2 cellular contexts compared by ENCODE assay signal in the genomic region with DNA sequence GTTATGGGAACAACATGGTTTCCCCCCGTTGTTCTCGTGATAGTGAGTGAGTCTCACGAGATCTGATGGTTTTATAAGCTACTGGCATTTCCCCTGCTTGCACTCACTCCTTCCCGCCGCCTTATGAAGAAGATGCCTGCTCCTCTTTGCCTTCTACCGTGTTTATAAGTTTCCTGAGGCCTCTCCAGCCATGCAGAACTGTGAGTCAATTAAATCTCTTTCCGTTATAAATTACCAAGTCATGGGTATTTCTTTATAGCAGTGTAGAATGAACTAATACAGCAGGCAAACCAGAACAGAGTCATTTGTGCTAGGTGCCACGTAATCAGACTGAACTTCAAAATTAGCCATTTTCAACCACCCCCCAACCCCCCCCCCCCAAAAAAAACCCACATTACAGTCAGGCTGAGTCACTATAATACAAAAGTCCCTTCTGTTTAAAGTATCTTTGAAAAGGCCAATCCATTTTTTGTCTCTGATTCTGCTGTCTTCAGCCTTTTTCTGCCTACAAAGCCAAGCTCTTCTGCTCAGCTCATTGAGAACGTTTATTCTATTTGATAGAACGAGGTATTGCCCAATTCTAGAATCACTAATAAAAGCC.
TF ChIP-seq lines count a peak whose summit lies in the region.

No MANE protein-coding gene starts in this region.

TF ChIP-seq in IMR-90, 13 proteins besides CTCF, POLR2A, EP300 and RAD21:
- TF ChIP-seq MAFK (IDR thresholded peaks at IDR 0.05; ENCODE audit: low read depth, low read length): peak; percentile 58
- TF ChIP-seq, protein P1, sequence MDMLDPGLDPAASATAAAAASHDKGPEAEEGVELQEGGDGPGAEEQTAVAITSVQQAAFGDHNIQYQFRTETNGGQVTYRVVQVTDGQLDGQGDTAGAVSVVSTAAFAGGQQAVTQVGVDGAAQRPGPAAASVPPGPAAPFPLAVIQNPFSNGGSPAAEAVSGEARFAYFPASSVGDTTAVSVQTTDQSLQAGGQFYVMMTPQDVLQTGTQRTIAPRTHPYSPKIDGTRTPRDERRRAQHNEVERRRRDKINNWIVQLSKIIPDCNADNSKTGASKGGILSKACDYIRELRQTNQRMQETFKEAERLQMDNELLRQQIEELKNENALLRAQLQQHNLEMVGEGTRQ (IDR thresholded peaks at IDR 0.05; ENCODE audit: low read depth, low read length): no peak
- peak; percentile 68; the same call in 1 of the 2 replicates for TF ChIP-seq CEBPB (IDR thresholded peaks at IDR 0.05; ENCODE audit: low read depth, low read length)
- TF ChIP-seq FOS (IDR thresholded peaks at IDR 0.05; ENCODE audit: low read depth, low read length): peak; percentile 63

TF ChIP-seq in GM12878, 131 proteins besides CTCF, POLR2A, EP300 and RAD21:
- no peak for TF ChIP-seq DPF2 (IDR thresholded peaks at IDR 0.05)
- no peak for TF ChIP-seq RCOR1 (conservative IDR thresholded peaks at IDR 0.05; ENCODE audit: low read depth, low read length)
- no peak for TF ChIP-seq SIX5 (IDR thresholded peaks at IDR 0.05; ENCODE audit: low read depth, low read length, severe bottlenecking)
- no peak for TF ChIP-seq TARDBP (IDR thresholded peaks at IDR 0.05; ENCODE audit: borderline replicate concordance)
- TF ChIP-seq HDAC2 (IDR thresholded peaks at IDR 0.05): no peak
- TF ChIP-seq, protein P2, sequence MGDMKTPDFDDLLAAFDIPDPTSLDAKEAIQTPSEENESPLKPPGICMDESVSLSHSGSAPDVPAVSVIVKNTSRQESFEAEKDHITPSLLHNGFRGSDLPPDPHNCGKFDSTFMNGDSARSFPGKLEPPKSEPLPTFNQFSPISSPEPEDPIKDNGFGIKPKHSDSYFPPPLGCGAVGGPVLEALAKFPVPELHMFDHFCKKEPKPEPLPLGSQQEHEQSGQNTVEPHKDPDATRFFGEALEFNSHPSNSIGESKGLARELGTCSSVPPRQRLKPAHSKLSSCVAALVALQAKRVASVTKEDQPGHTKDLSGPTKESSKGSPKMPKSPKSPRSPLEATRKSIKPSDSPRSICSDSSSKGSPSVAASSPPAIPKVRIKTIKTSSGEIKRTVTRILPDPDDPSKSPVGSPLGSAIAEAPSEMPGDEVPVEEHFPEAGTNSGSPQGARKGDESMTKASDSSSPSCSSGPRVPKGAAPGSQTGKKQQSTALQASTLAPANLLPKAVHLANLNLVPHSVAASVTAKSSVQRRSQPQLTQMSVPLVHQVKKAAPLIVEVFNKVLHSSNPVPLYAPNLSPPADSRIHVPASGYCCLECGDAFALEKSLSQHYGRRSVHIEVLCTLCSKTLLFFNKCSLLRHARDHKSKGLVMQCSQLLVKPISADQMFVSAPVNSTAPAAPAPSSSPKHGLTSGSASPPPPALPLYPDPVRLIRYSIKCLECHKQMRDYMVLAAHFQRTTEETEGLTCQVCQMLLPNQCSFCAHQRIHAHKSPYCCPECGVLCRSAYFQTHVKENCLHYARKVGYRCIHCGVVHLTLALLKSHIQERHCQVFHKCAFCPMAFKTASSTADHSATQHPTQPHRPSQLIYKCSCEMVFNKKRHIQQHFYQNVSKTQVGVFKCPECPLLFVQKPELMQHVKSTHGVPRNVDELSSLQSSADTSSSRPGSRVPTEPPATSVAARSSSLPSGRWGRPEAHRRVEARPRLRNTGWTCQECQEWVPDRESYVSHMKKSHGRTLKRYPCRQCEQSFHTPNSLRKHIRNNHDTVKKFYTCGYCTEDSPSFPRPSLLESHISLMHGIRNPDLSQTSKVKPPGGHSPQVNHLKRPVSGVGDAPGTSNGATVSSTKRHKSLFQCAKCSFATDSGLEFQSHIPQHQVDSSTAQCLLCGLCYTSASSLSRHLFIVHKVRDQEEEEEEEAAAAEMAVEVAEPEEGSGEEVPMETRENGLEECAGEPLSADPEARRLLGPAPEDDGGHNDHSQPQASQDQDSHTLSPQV (IDR thresholded peaks at IDR 0.05): no peak
